Comparison of ENCODE assay signal across 8 cellular contexts in the genomic region with DNA sequence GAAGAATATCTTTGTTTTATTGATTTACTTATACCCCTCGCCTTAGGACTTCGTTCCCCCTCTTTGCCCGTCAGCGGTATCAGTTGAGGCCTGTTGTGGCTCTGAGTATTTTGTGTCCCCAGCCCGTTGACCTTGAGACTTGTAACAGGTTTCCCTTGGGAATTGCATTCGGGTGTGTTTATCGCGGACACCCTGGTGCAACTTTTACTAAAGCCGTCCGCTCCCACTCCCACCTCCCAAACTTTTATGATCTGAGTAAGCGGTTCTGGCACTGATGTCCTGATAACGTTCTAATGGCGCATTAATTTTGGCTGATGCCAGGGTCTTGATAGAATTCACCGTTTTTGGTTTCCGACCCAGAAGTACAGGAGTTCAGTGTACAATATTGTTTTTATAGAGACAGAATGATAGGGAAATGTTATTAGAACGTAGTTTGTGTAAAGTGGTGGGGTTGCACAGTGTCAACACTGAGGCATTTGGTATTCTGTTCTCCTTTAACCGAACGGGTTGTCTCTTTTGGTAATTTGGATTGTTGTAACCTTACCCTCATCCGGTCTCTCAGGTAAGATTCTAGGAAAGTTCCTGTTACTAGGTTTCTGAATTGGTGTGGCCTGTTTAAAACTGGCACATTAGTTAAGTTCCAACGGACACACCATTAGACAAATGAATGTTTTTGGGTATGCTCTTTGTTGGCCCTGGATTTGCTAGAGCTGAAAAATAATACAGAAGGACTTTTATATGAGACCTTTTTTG. TPM values are rescaled to one million over a fixed set of nuclear protein-coding genes. Genes with fewer than 3 reads are reported as not detected.
DNase-seq lines count a peak whose midpoint lies in the region; ATAC-seq, FAIRE-seq and TF ChIP-seq lines count a peak whose summit lies in the region.

No MANE protein-coding gene starts in this region.

- peaks cover 45% of the 10 kb centered on the region for H3K36me3 Mint-ChIP-seq in endodermal cell (ENCODE audit: low read depth)

- no peak for TF ChIP-seq CTCF in endodermal cell (conservative IDR thresholded peaks at IDR 0.05)

- no peak for DNase-seq in Right ventricle myocardium inferior (ENCODE audit: missing footprints)
- no peak for DNase-seq in cardiac septum (ENCODE audit: low spot score)
- peak; percentile 30 for DNase-seq in SK-MEL-5 (ENCODE audit: low read depth, low spot score)
- no peak for DNase-seq in endodermal cell
- DNase-seq in HTR-8/SVneo (ENCODE audit: insufficient read length, low spot score), result no peak
- no peak for DNase-seq in COR-L47 (lab: John Stamatoyannopoulos, UW)
- no peak for DNase-seq in GOT3 (lab: John Stamatoyannopoulos, UW)

- H3K27me3 ChIP-seq in endodermal cell (ENCODE audit: control insufficient read depth, insufficient read depth, low read length, poor library complexity, severe bottlenecking), result no peaks in the 10 kb centered on the region
- H3K27me3 ChIP-seq in mucosa of rectum (ENCODE audit: control insufficient read depth in 2 of 2, insufficient read depth in 2 of 2, low read length in 2 of 2), result no peaks in the 10 kb centered on the region

- H3K27ac Mint-ChIP-seq in endodermal cell, result peak overlapping the region; percentile 95

- peak overlapping the region; percentile 99 for H3K4me3 ChIP-seq in endodermal cell (ENCODE audit: low read length)
- H3K4me3 ChIP-seq in mucosa of rectum (ENCODE audit: low read length in 2 of 2), result peak overlapping the region; percentile 77 to 86

- H3K27ac ChIP-seq in endodermal cell (ENCODE audit: low read depth, low read length) (peak overlapping the region; percentile 21), mucosa of rectum (ENCODE audit: low read depth in 2 of 2, low read length in 2 of 2) (peak overlapping the region; percentile 95 to 97)

- 0% methylated on average over 9 to 20 of the region's 20 CpGs for WGBS in endodermal cell (ENCODE audit: insufficient coverage in 1 of 2, insufficient read length in 1 of 2), 2 experiments

- H3K9ac ChIP-seq in endodermal cell (ENCODE audit: extremely low read depth, low read length, poor library complexity, severe bottlenecking) (peak overlapping the region; percentile 90), mucosa of rectum (ENCODE audit: low read depth in 1 of 2, low read length in 2 of 2) (peak overlapping the region; percentile 89 to 95)

- H3K4me3 Mint-ChIP-seq in endodermal cell, result peak overlapping the region; percentile 94

- ATAC-seq in Right ventricle myocardium inferior, result peak; percentile 35

- peaks cover 12% of the 10 kb centered on the region for H3K9me3 ChIP-seq in endodermal cell (ENCODE audit: control insufficient read depth, low read length)
- no peaks in the 10 kb centered on the region for H3K9me3 ChIP-seq in mucosa of rectum (ENCODE audit: control insufficient read depth in 2 of 2, low read length in 2 of 2)

- peaks cover 3% of the 10 kb centered on the region for H3K4me1 ChIP-seq in endodermal cell (ENCODE audit: control insufficient read depth, insufficient read depth, low read length)
- peaks cover 11 to 14% of the 10 kb centered on the region in 2 donors for H3K4me1 ChIP-seq in mucosa of rectum (ENCODE audit: control insufficient read depth in 2 of 2, insufficient read depth in 2 of 2, low read length in 2 of 2)

- in situ Hi-C loops in SK-MEL-5 (cut with HindIII; ENCODE audit: low pct_unique_long_range_greater_than_20kb, low sequenced_read_pairs), result no loop called here

- FAIRE-seq in HTR-8/SVneo (lab: Jason Lieb, UNC), result no peak

- H3K27me3 Mint-ChIP-seq in endodermal cell (ENCODE audit: insufficient read depth), result no peaks in the 10 kb centered on the region

- intact Hi-C loops in Right ventricle myocardium inferior (cut with DNase I) (no loop called here), cardiac septum (cut with DNase I) (loop anchor here (5.0 kb wide), 1 partner anchor 167 kb away; a partner anchor contains a TSS)

- H3K4me1 Mint-ChIP-seq in endodermal cell, result peaks cover 13% of the 10 kb centered on the region

- H3K9me3 Mint-ChIP-seq in endodermal cell, result peaks cover 3% of the 10 kb centered on the region

- H3K36me3 ChIP-seq in endodermal cell (ENCODE audit: control insufficient read depth, insufficient read depth, low read length) (peaks cover 48% of the 10 kb centered on the region), mucosa of rectum (ENCODE audit: control insufficient read depth in 2 of 2, insufficient read depth in 2 of 2, low read length in 2 of 2) (peaks cover 36 to 43% of the 10 kb centered on the region in 2 donors)

RNA-seq across cellular contexts. Expression of a gene that starts 47.8 kb away (rescaled TPM):
- 0.51 TPM for total RNA-seq in Right ventricle myocardium inferior
- not detected for total RNA-seq in cardiac septum
- total RNA-seq in SK-MEL-5 (2014; rRNA removed; shearing (Covaris generic)), result 9.2 and 12.8 TPM in 2 replicates
- 9.8 and 10.5 TPM in 2 replicates for polyA plus RNA-seq in SK-MEL-5 (2015; cell fraction: cytosol; rRNA removed)
- polyA plus RNA-seq in SK-MEL-5 (2015; cell fraction: nucleus; rRNA removed), result 2.4 and 6.6 TPM in 2 replicates
- total RNA-seq in endodermal cell, result 10 to 100 TPM; 18.9 to 22.9 TPM
- 36.1 TPM for polyA plus RNA-seq in endodermal cell (2013, experiment 1 of 2)
- polyA plus RNA-seq in endodermal cell (2013, experiment 2 of 2), result 38.6 TPM

RNA-seq across cellular contexts. Expression of a gene that starts 48.1 kb away (rescaled TPM):
- total RNA-seq in Right ventricle myocardium inferior (2.2 TPM), cardiac septum (1.1 TPM), endodermal cell (100 to 1,000 TPM; 118 to 185 TPM)
- 83.0 and 87.5 TPM in 2 replicates for total RNA-seq in SK-MEL-5 (2014; rRNA removed; shearing (Covaris generic))
- polyA plus RNA-seq in SK-MEL-5 (2015; cell fraction: cytosol; rRNA removed), result 54.3 and 62.8 TPM in 2 replicates
- 151 and 191 TPM in 2 replicates for polyA plus RNA-seq in SK-MEL-5 (2015; cell fraction: nucleus; rRNA removed)
- polyA plus RNA-seq in endodermal cell (2013, experiment 1 of 2), result 161 TPM
- 159 TPM for polyA plus RNA-seq in endodermal cell (2013, experiment 2 of 2)

RNA-seq across cellular contexts. Expression of a gene that starts 53.5 kb away (rescaled TPM):
- 123 TPM for total RNA-seq in Right ventricle myocardium inferior
- total RNA-seq in cardiac septum, result 104 TPM
- 104 and 116 TPM in 2 replicates for total RNA-seq in SK-MEL-5 (2014; rRNA removed; shearing (Covaris generic))
- polyA plus RNA-seq in SK-MEL-5 (2015; cell fraction: cytosol; rRNA removed), result 67.2 and 93.9 TPM in 2 replicates
- 14.4 and 22.5 TPM in 2 replicates for polyA plus RNA-seq in SK-MEL-5 (2015; cell fraction: nucleus; rRNA removed)
- 10 to 100 TPM; 85.0 to 86.1 TPM for total RNA-seq in endodermal cell
- polyA plus RNA-seq in endodermal cell (2013, experiment 1 of 2), result 61.8 TPM
- 55.3 TPM for polyA plus RNA-seq in endodermal cell (2013, experiment 2 of 2)

RNA-seq across cellular contexts. Expression of a gene that starts 54.0 kb away (rescaled TPM):
- total RNA-seq in Right ventricle myocardium inferior (not detected), cardiac septum (not detected), endodermal cell (under 1 TPM in 1 of 2 donors, not detected in 1; 0.26 TPM)
- total RNA-seq in SK-MEL-5 (2014; rRNA removed; shearing (Covaris generic)), result 0.51 TPM in 1 of 2 replicates, not detected in the other
- polyA plus RNA-seq in SK-MEL-5 (2015; cell fraction: cytosol; rRNA removed), result 0.04 TPM in 1 of 2 replicates, not detected in the other
- polyA plus RNA-seq in SK-MEL-5 (2015; cell fraction: nucleus; rRNA removed), result 0.11 TPM in 1 of 2 replicates, not detected in the other
- not detected for polyA plus RNA-seq in endodermal cell (2013, experiment 1 of 2)
- polyA plus RNA-seq in endodermal cell (2013, experiment 2 of 2), result 0.12 TPM

Comparison
In these comparisons a context has a peak if more than half of its experiments do, and no peak if none do; other contexts are left out.
1. RNA of a gene that starts 48.1 kb away (total RNA-seq): 118 to 185 TPM in endodermal cell and 83.0 to 87.5 TPM in SK-MEL-5; 2.2 TPM in Right ventricle myocardium inferior (single experiment) and 1.1 TPM in cardiac septum (single experiment); every median in the first group is over 10 times any median in the second.